ENCODE assay signal across 5 cellular contexts in genomic region chr16:50621452-50621792, GRCh38. TPM values are rescaled to one million over a fixed set of nuclear protein-coding genes. Genes with fewer than 3 reads are reported as not detected.
"Had no signal": no experiment of that assay in that cellular context is flagged by ENCODE, and none has a peak within 500 bp of the region (broad histone marks: within the 10 kb centered on the region; RNA-seq: fewer than 3 reads in every experiment).

No MANE protein-coding gene starts in this region.

- H3K9me3 Mint-ChIP-seq: GM23338, H9, IgD-negative memory B cell had no signal

- H3K4me3 ChIP-seq: GM23338 had no signal

- H3K36me3 Mint-ChIP-seq: IgD-negative memory B cell had no signal

- H3K4me2 ChIP-seq: GM23338 had no signal

- H2AFZ ChIP-seq: GM23338 had no signal

- H3K27me3 Mint-ChIP-seq: IgD-negative memory B cell had no signal

- H3K27ac Mint-ChIP-seq: GM23338, H9, IgD-negative memory B cell had no signal

- ATAC-seq: GM23338 had no signal

- DNase-seq: H9, HCEC 1CT had no signal

- H3K4me3 Mint-ChIP-seq: GM23338, H9, IgD-negative memory B cell had no signal

RNA-seq across cellular contexts. Expression of gene SNX20, which starts 59.7 kb away (rescaled TPM):
- total RNA-seq: GM23338, H1, H9 had no signal
- polyA plus RNA-seq: GM23338, H1 had no signal
